Comparison of ENCODE assay signal across 16 cellular contexts in the genomic region with DNA sequence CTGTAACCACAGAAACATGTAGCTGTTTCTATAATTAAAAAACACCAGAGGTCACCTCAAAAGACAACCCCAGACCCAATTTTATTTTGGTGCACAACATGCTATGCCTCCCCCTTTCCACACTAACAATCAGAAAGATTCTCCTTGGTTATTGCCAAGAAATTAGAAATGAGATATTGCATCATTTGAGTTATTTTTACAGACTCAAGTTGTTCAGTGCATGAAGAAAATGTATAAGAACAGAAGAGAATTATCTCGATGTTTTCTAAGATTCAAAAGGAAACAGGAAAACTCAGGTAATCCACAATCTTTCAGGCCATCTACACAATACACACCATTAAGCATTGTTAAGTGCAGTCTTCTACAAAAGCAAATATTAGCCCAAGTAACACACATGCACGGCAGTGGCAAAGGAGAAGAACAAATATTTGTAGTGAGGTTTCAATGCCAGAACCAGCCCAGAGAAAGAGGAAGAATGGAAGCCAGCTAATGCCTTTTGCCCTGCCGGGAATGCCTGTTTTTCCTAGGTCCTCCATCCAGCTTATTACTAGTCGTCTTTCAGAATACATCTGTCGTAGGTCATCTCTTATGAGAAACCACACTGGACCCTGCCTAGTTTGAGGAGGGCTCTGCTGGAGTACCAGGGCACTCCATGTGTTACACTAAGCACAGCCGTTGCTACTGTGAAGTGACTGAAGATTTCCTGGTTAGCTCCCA.
DNase-seq lines count a peak whose midpoint lies in the region; ATAC-seq and TF ChIP-seq lines count a peak whose summit lies in the region.
"Had no signal": no experiment of that assay in that cellular context is flagged by ENCODE, and none has a peak within 500 bp of the region (broad histone marks: within the 10 kb centered on the region; RNA-seq: fewer than 3 reads in every experiment).

No MANE protein-coding gene starts in this region.

- peak overlapping the region; percentile 48 for H3K4me3 Mint-ChIP-seq in progenitor cell of endocrine pancreas (ENCODE audit: low read depth)
- no peak overlapping the region for H3K4me3 Mint-ChIP-seq in CD4-positive, alpha-beta T cell
- H3K4me3 Mint-ChIP-seq in chondrocyte (ENCODE audit: unreplicated experiment) = no peak overlapping the region
- H3K4me3 Mint-ChIP-seq: activated naive CD8-positive, alpha-beta T cell treated with anti-CD3 and anti-CD28 coated beads for 36 hours had no signal

- DNase-seq in HT-29 (ENCODE audit: low spot score) = peak; percentile 75
- peak; percentile 90 for DNase-seq in NCI-H2081 treated with DMSO at 0.1 percent for 48 hours (lab: John Stamatoyannopoulos, UW)
- no peak for DNase-seq in progenitor cell of endocrine pancreas (ENCODE audit: low spot score, unreplicated experiment)
- DNase-seq in CD4-positive, alpha-beta T cell = no peak
- no peak for DNase-seq in NCI-H1694 treated with DMSO at 0.1 percent for 48 hours (lab: John Stamatoyannopoulos, UW)
- DNase-seq in chondrocyte (ENCODE audit: low spot score) = no peak
- DNase-seq: activated naive CD8-positive, alpha-beta T cell treated with anti-CD3 and anti-CD28 coated beads for 36 hours; activated T-cell treated with anti-CD3 and anti-CD28 coated beads for 4 hours; central memory CD4-positive, alpha-beta T cell; kidney; OCI-M1; retina; trophoblast cell had no signal

- H3K27me3 ChIP-seq in CD4-positive, alpha-beta T cell (ENCODE audit: control insufficient read depth, insufficient read depth, low read length) = no peaks in the 10 kb centered on the region
- H3K27me3 ChIP-seq: BLaER1 had no signal

- H3K27ac Mint-ChIP-seq in progenitor cell of endocrine pancreas (peak overlapping the region; percentile 26), chondrocyte (ENCODE audit: unreplicated experiment) (no peak overlapping the region)
- H3K27ac Mint-ChIP-seq in CD4-positive, alpha-beta T cell = no peak overlapping the region
- H3K27ac Mint-ChIP-seq: activated naive CD8-positive, alpha-beta T cell treated with anti-CD3 and anti-CD28 coated beads for 36 hours had no signal

- H3K4me1 Mint-ChIP-seq in progenitor cell of endocrine pancreas (ENCODE audit: low read depth) = peaks cover 59% of the 10 kb centered on the region
- H3K4me1 Mint-ChIP-seq in CD4-positive, alpha-beta T cell (ENCODE audit: low read depth) = no peaks in the 10 kb centered on the region
- peaks cover 6% of the 10 kb centered on the region for H3K4me1 Mint-ChIP-seq in chondrocyte (ENCODE audit: low read depth)
- H3K4me1 Mint-ChIP-seq: activated naive CD8-positive, alpha-beta T cell treated with anti-CD3 and anti-CD28 coated beads for 36 hours had no signal

- peaks cover 15% of the 10 kb centered on the region for H3K27me3 Mint-ChIP-seq in progenitor cell of endocrine pancreas
- H3K27me3 Mint-ChIP-seq in CD4-positive, alpha-beta T cell = no peaks in the 10 kb centered on the region
- H3K27me3 Mint-ChIP-seq in chondrocyte (ENCODE audit: low read depth) = no peaks in the 10 kb centered on the region
- H3K27me3 Mint-ChIP-seq: activated naive CD8-positive, alpha-beta T cell treated with anti-CD3 and anti-CD28 coated beads for 36 hours had no signal

- H3K9me3 Mint-ChIP-seq in progenitor cell of endocrine pancreas (ENCODE audit: low read depth) (no peaks in the 10 kb centered on the region), chondrocyte (ENCODE audit: low read depth) (no peaks in the 10 kb centered on the region)
- H3K9me3 Mint-ChIP-seq in CD4-positive, alpha-beta T cell = no peaks in the 10 kb centered on the region
- H3K9me3 Mint-ChIP-seq: activated naive CD8-positive, alpha-beta T cell treated with anti-CD3 and anti-CD28 coated beads for 36 hours had no signal

- POLR2A ChIA-PET in CD4-positive, alpha-beta T cell (lab: Charles Lee) = interaction anchor here (0.7 to 1.8 kb wide), 2 partner anchors 10 to 37 kb away, joined by 3 to 4 read pairs; no protein-coding TSS in a partner anchor

- intact Hi-C loops in CD4-positive, alpha-beta T cell (cut with DNase I, micrococcal nuclease) = loop anchor here in 1 of 2 experiments (5.0 kb wide), 1 partner anchor 38 kb away; no protein-coding TSS in a partner anchor

- CTCF ChIA-PET in CD4-positive, alpha-beta T cell (lab: Charles Lee) = interaction anchor here (0.5 to 1.3 kb wide), 2 partner anchors 12 to 479 kb away, joined by 3 read pairs; no protein-coding TSS in a partner anchor

- no peak for TF ChIP-seq CTCF in VCaP (conservative IDR thresholded peaks at IDR 0.05)
- TF ChIP-seq CTCF in progenitor cell of endocrine pancreas (IDR thresholded peaks at IDR 0.05; ENCODE audit: unreplicated experiment) = no peak
- no peak for TF ChIP-seq CTCF in CD4-positive, alpha-beta T cell (IDR thresholded peaks at IDR 0.05)
- TF ChIP-seq CTCF in chondrocyte (IDR thresholded peaks at IDR 0.05) = no peak

- H3K27ac ChIP-seq in VCaP = peak overlapping the region; percentile 71
- H3K27ac ChIP-seq in CD4-positive, alpha-beta T cell (ENCODE audit: low read depth, low read length) = no peak overlapping the region
- H3K27ac ChIP-seq: BLaER1 had no signal

- peaks cover 1% of the 10 kb centered on the region for H3K36me3 Mint-ChIP-seq in progenitor cell of endocrine pancreas (ENCODE audit: insufficient read depth)
- peaks cover 6% of the 10 kb centered on the region for H3K36me3 Mint-ChIP-seq in CD4-positive, alpha-beta T cell (ENCODE audit: low read depth)
- H3K36me3 Mint-ChIP-seq in chondrocyte (ENCODE audit: low read depth) = no peaks in the 10 kb centered on the region
- H3K36me3 Mint-ChIP-seq: activated naive CD8-positive, alpha-beta T cell treated with anti-CD3 and anti-CD28 coated beads for 36 hours had no signal

- H3K9me3 ChIP-seq in CD4-positive, alpha-beta T cell (ENCODE audit: control insufficient read depth, low read length) = no peaks in the 10 kb centered on the region

- no peak for ATAC-seq in activated CD4-positive, CD25-positive, alpha-beta regulatory T cell treated with anti-CD3 and anti-CD28 coated beads, Interleukin-2, amount 50 U/mL, for 24 hours
- no peak for ATAC-seq in CD4-positive, alpha-beta T cell (ENCODE audit: poor library complexity)

Comparison
In these comparisons a context has a peak if more than half of its experiments do, and no peak if none do; other contexts are left out.
1. DNase-seq: peak in HT-29 (single experiment) and NCI-H2081 treated with DMSO at 0.1 percent for 48 hours (single experiment); none in progenitor cell of endocrine pancreas (single experiment), CD4-positive, alpha-beta T cell (0 of 10), NCI-H1694 treated with DMSO at 0.1 percent for 48 hours (single experiment) and chondrocyte (single experiment).